Comparison of ENCODE assay signal across 8 cellular contexts in genomic region chrX:71366674-71367256, GRCh38. TPM values are rescaled to one million over a fixed set of nuclear protein-coding genes. Genes with fewer than 3 reads are reported as not detected.
A peak's percentile ranks its signal among the peaks of the same experiment; 100 is the strongest.
DNase-seq lines count a peak whose midpoint lies in the region; ATAC-seq and TF ChIP-seq lines count a peak whose summit lies in the region.

No MANE protein-coding gene starts in this region.

- peak overlapping the region; percentile 60 for H3K4me3 ChIP-seq in right atrium auricular region
- H3K4me3 ChIP-seq in retinal pigment epithelial cell (ENCODE audit: low read length) = peak overlapping the region; percentile 79

- peaks cover 20% of the 10 kb centered on the region for H3K36me3 Mint-ChIP-seq in activated naive CD8-positive, alpha-beta T cell treated with anti-CD3 and anti-CD28 coated beads, Interleukin-2, amount 50 U/mL, for 24 hours (ENCODE audit: low read depth)

- H3K27ac ChIP-seq in right atrium auricular region = peak overlapping the region; percentile 75 to 84

- H3K4me1 Mint-ChIP-seq in activated naive CD8-positive, alpha-beta T cell treated with anti-CD3 and anti-CD28 coated beads, Interleukin-2, amount 50 U/mL, for 24 hours = peaks cover 35% of the 10 kb centered on the region

- peak; percentile 4 for ATAC-seq in activated naive CD8-positive, alpha-beta T cell treated with anti-CD3 and anti-CD28 coated beads, Interleukin-2, amount 50 U/mL, for 24 hours

- no peaks in the 10 kb centered on the region for H3K9me3 Mint-ChIP-seq in activated naive CD8-positive, alpha-beta T cell treated with anti-CD3 and anti-CD28 coated beads, Interleukin-2, amount 50 U/mL, for 24 hours

- no peaks in the 10 kb centered on the region for H3K36me3 ChIP-seq in right atrium auricular region

- H3K27ac Mint-ChIP-seq in activated naive CD8-positive, alpha-beta T cell treated with anti-CD3 and anti-CD28 coated beads, Interleukin-2, amount 50 U/mL, for 24 hours = peak overlapping the region; percentile 89

- no peaks in the 10 kb centered on the region for H3K9me3 ChIP-seq in right atrium auricular region

- peak overlapping the region; percentile 91 for H3K4me3 Mint-ChIP-seq in activated naive CD8-positive, alpha-beta T cell treated with anti-CD3 and anti-CD28 coated beads, Interleukin-2, amount 50 U/mL, for 24 hours

- H3K27me3 ChIP-seq in right atrium auricular region = no peaks in the 10 kb centered on the region

- H3K4me1 ChIP-seq in right atrium auricular region = peaks cover 0 to 10% of the 10 kb centered on the region in 2 donors

- DNase-seq in D341Med (ENCODE audit: low spot score) (peak; percentile 58), HCEC 1CT (peak; percentile 6), RPMI7951 (ENCODE audit: low read depth) (peak; percentile 35), right atrium auricular region (ENCODE audit: low spot score) (no peak), retinal pigment epithelial cell (ENCODE audit: low read depth) (no peak), 8988T (no peak), SHP77 (lab: John Stamatoyannopoulos, UW) (no peak)
- DNase-seq in activated naive CD8-positive, alpha-beta T cell treated with anti-CD3 and anti-CD28 coated beads, Interleukin-2, amount 50 U/mL, for 24 hours = peak; percentile 28

- H3K27me3 Mint-ChIP-seq in activated naive CD8-positive, alpha-beta T cell treated with anti-CD3 and anti-CD28 coated beads, Interleukin-2, amount 50 U/mL, for 24 hours = peaks cover 2% of the 10 kb centered on the region

- TF ChIP-seq CTCF in right atrium auricular region (IDR thresholded peaks at IDR 0.05) = no peak
- no peak for TF ChIP-seq CTCF in retinal pigment epithelial cell (conservative IDR thresholded peaks at IDR 0.05; ENCODE audit: low read depth, low read length)

RNA-seq across cellular contexts. Expression of gene TAF1, which starts 0.6 kb away (rescaled TPM):
- 16.0 and 18.8 TPM in 2 replicates for total RNA-seq in RPMI7951 (2014; rRNA removed; shearing (Covaris generic))
- total RNA-seq in right atrium auricular region = 10 to 100 TPM; 17.9 to 19.1 TPM

Comparison
In these comparisons a context has a peak if more than half of its experiments do, and no peak if none do; other contexts are left out.
1. DNase-seq: peak in D341Med (single experiment), HCEC 1CT (single experiment), RPMI7951 (single experiment) and activated naive CD8-positive, alpha-beta T cell treated with anti-CD3 and anti-CD28 coated beads, Interleukin-2, amount 50 U/mL, for 24 hours (single experiment); none in right atrium auricular region (single experiment), retinal pigment epithelial cell (single experiment), 8988T (single experiment) and SHP77 (0 of 2).